In genomic region chr2:43168016-43168369, GRCh38 we compare ENCODE assay signal across 1 cellular context.
TF ChIP-seq lines count a peak whose summit lies in the region.

No MANE protein-coding gene starts in this region.

TF ChIP-seq in K562, 482 proteins besides CTCF, POLR2A, EP300 and RAD21 (continued from another document):
- TF ChIP-seq ZNF407 (IDR thresholded peaks at IDR 0.05; ENCODE audit: low read depth) = no peak
- TF ChIP-seq TCF3 (CRISPR knock-in tag; IDR thresholded peaks at IDR 0.05) = no peak
- no peak for TF ChIP-seq BMI1 (IDR thresholded peaks at IDR 0.05; ENCODE audit: low read length)
- no peak for TF ChIP-seq HLTF (IDR thresholded peaks at IDR 0.05)
- TF ChIP-seq KDM2B (CRISPR knock-in tag; IDR thresholded peaks at IDR 0.05) = no peak
